21 cellular contexts compared by ENCODE assay signal in the genomic region with DNA sequence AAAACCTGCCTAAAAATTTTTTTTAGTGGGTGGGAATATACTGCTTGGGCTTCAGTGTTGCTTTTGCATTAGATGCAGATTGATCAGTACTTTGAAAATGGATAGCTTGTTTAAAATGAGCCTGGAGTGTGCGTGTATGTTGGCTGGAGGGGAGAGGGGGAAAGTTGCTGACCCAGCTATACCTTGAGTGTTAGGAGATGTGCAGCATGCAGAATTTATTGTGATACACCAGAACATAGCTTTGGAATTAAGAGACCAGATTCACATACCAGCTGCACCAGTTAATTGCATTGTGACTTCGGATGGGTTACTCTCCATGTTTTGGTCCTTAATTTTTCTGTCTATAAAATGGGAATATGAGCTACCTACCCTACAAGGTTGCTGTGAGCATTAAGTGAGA.
DNase-seq lines count a peak whose midpoint lies in the region; ATAC-seq and TF ChIP-seq lines count a peak whose summit lies in the region.
"Had no signal": no experiment of that assay in that cellular context is flagged by ENCODE, and none has a peak within 500 bp of the region (broad histone marks: within the 10 kb centered on the region; RNA-seq: fewer than 3 reads in every experiment).

No MANE protein-coding gene starts in this region.

- CTCF ChIA-PET in CD8-positive, alpha-beta T cell (lab: Charles Lee) = interaction anchor here (0.6 to 1.2 kb wide), 6 partner anchors 29 to 95 kb away, joined by 3 to 5 read pairs (median 3); no protein-coding TSS in a partner anchor
- CTCF ChIA-PET in T-cell (lab: Charles Lee) = interaction anchor here in 1 of 2 donors (1.1 to 1.2 kb wide), 2 partner anchors 9 to 35 kb away, joined by 3 to 6 read pairs; no protein-coding TSS in a partner anchor

- H3K27ac ChIP-seq in BLaER1 (no peak overlapping the region), coronary artery (no peak overlapping the region)
- no peak overlapping the region for H3K27ac ChIP-seq in CD8-positive, alpha-beta T cell (ENCODE audit: low read depth, low read length)

- peaks cover 90% of the 10 kb centered on the region for H3K4me1 Mint-ChIP-seq in CD8-positive, alpha-beta T cell (ENCODE audit: low read depth)
- H3K4me1 Mint-ChIP-seq in T-cell (peaks cover 85 to 94% (median 93%) of the 10 kb centered on the region in 3 donors), memory B cell (peaks cover 49% of the 10 kb centered on the region)

- H4K20me1 ChIP-seq in BLaER1 = peaks cover 100% of the 10 kb centered on the region

- DNase-seq in CD8-positive, alpha-beta T cell = no peak
- DNase-seq in T-cell = no peak
- DNase-seq in memory B cell (ENCODE audit: low spot score in 2 of 2) = no peak
- DNase-seq in coronary artery (ENCODE audit: low spot score) = no peak
- DNase-seq in stimulated activated CD4-positive, alpha-beta T cell treated with anti-CD3 and anti-CD28 coated beads, Interleukin-2, amount 100 ng/mL, for 48 hours = no peak
- no peak for DNase-seq in T-helper 2 cell
- no peak for DNase-seq in left cardiac atrium
- DNase-seq: activated CD4-positive, alpha-beta T cell treated with anti-CD3 and anti-CD28 coated beads for 48 hours; activated naive CD4-positive, alpha-beta T cell; activated T-cell treated with anti-CD3 and anti-CD28 coated beads for 4 hours; aorta; mesenchymal stem cell; NCI-H524 treated with DMSO at 0.1 percent for 48 hours; posterior cingulate gyrus; SHP77; stimulated activated CD4-positive, alpha-beta T cell treated with anti-CD3 and anti-CD28 coated beads, Interleukin-1b, Interleukin-23, amount 100 ng/mL, for 48 hours; SW 1271; upper lobe of right lung had no signal

- no peak overlapping the region for H3K4me3 ChIP-seq in BLaER1
- no peak overlapping the region for H3K4me3 ChIP-seq in CD8-positive, alpha-beta T cell (ENCODE audit: low read depth, low read length)
- no peak overlapping the region for H3K4me3 ChIP-seq in coronary artery
- H3K4me3 ChIP-seq: upper lobe of right lung had no signal

- H3K9me3 Mint-ChIP-seq in CD8-positive, alpha-beta T cell = no peaks in the 10 kb centered on the region
- H3K9me3 Mint-ChIP-seq in T-cell = no peaks in the 10 kb centered on the region
- H3K9me3 Mint-ChIP-seq in memory B cell = no peaks in the 10 kb centered on the region
- H3K9me3 Mint-ChIP-seq: nephron had no signal

- peak overlapping the region; percentile 39 for H3K27ac Mint-ChIP-seq in CD8-positive, alpha-beta T cell
- H3K27ac Mint-ChIP-seq in T-cell (peak overlapping the region in 1 of 2 donors; percentile 37), memory B cell (peak overlapping the region; percentile 93)

- intact Hi-C loops in CD8-positive, alpha-beta T cell (cut with DNase I, micrococcal nuclease) = no loop called here
- intact Hi-C loops in left cardiac atrium (cut with DNase I) = no loop called here

- no peak overlapping the region for H3K9ac ChIP-seq in BLaER1

- H3K27me3 ChIP-seq in BLaER1 = no peaks in the 10 kb centered on the region
- no peaks in the 10 kb centered on the region for H3K27me3 ChIP-seq in CD8-positive, alpha-beta T cell (ENCODE audit: insufficient read depth, low read length)
- H3K27me3 ChIP-seq: upper lobe of right lung had no signal

- H3K4me3 Mint-ChIP-seq in CD8-positive, alpha-beta T cell = no peak overlapping the region
- H3K4me3 Mint-ChIP-seq in T-cell (peak overlapping the region in 2 of 3 donors; percentile 0 to 62), memory B cell (no peak overlapping the region)
- H3K4me3 Mint-ChIP-seq: nephron had no signal

- no peaks in the 10 kb centered on the region for H3K9me3 ChIP-seq in BLaER1
- no peaks in the 10 kb centered on the region for H3K9me3 ChIP-seq in CD8-positive, alpha-beta T cell (ENCODE audit: low read length)
- H3K9me3 ChIP-seq: upper lobe of right lung had no signal

- 0 out of 2 replicates have a peak overlapping the region, but pooled peaks have one; percentile 4 for H3K4me2 ChIP-seq in BLaER1

- no peak for TF ChIP-seq CTCF in CD8-positive, alpha-beta T cell (IDR thresholded peaks at IDR 0.05)
- TF ChIP-seq CTCF in coronary artery (IDR thresholded peaks at IDR 0.05) = no peak

- H3K36me3 Mint-ChIP-seq in CD8-positive, alpha-beta T cell = peaks cover 26% of the 10 kb centered on the region
- peaks cover 4% of the 10 kb centered on the region for H3K36me3 Mint-ChIP-seq in T-cell
- H3K36me3 Mint-ChIP-seq in memory B cell = peaks cover 10% of the 10 kb centered on the region

- ATAC-seq in CD8-positive, alpha-beta T cell = no peak
- ATAC-seq in T-cell (replicated peaks in 1 of 4) (no peak), memory B cell (ENCODE audit: low read depth) (no peak), left cardiac atrium (no peak)
- ATAC-seq: HCT116 had no signal

- peaks cover 95% of the 10 kb centered on the region for H3K4me1 ChIP-seq in BLaER1
- peaks cover 80% of the 10 kb centered on the region for H3K4me1 ChIP-seq in CD8-positive, alpha-beta T cell (ENCODE audit: insufficient read depth, low read length)

- H3K36me3 ChIP-seq in BLaER1 = peaks cover 41% of the 10 kb centered on the region
- H3K36me3 ChIP-seq in CD8-positive, alpha-beta T cell (ENCODE audit: insufficient read depth, low read length) = no peaks in the 10 kb centered on the region
- H3K36me3 ChIP-seq: upper lobe of right lung had no signal

- H3K27me3 Mint-ChIP-seq in CD8-positive, alpha-beta T cell (ENCODE audit: low read depth) = no peaks in the 10 kb centered on the region
- no peaks in the 10 kb centered on the region for H3K27me3 Mint-ChIP-seq in T-cell
- no peaks in the 10 kb centered on the region for H3K27me3 Mint-ChIP-seq in memory B cell

- POLR2A ChIA-PET in CD8-positive, alpha-beta T cell (lab: Charles Lee) = interaction anchor here (1.0 kb wide), 1 partner anchor 11 kb away, joined by 3 read pairs; no protein-coding TSS in a partner anchor
- POLR2A ChIA-PET in T-cell (lab: Charles Lee) = interaction anchor here (0.6 to 1.5 kb wide), 7 partner anchors 9 to 36 kb away, joined by 3 to 8 read pairs (median 5); no protein-coding TSS in a partner anchor

Comparison
In these comparisons a context has a peak if more than half of its experiments do, and no peak if none do; other contexts are left out.
1. H3K4me3 Mint-ChIP-seq: peak in T-cell (2 of 3); none in CD8-positive, alpha-beta T cell (single experiment) and memory B cell (single experiment).